ENCODE assay signal across 21 cellular contexts in the genomic region with DNA sequence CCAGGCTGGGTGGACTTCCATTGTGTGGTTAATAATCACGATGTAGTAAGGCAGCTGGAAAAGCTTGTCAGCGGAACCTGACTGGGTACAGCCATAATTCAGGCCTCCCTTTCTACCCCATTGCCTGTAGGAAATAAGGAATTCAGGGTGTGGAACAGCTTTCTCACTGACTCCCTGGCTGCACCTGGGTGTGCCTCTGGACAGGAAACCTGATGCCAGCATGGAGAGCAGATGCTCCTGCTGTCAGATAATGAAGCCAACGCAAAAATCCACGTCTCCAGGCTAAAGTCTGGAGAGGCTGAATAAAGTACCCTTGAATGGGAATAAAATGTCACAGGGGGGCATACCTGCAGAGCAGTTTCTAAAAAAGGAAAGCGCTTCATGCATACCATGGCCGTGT. TPM values are rescaled to one million over a fixed set of nuclear protein-coding genes. Genes with fewer than 3 reads are reported as not detected.
DNase-seq lines count a peak whose midpoint lies in the region; ATAC-seq and TF ChIP-seq lines count a peak whose summit lies in the region.
"Had no signal": no experiment of that assay in that cellular context is flagged by ENCODE, and none has a peak within 500 bp of the region (broad histone marks: within the 10 kb centered on the region; RNA-seq: fewer than 3 reads in every experiment).

No MANE protein-coding gene starts in this region.

- TF ChIP-seq EP300 in esophagus muscularis mucosa (IDR thresholded peaks at IDR 0.05): no peak

- no peak for ATAC-seq in GM19351 (IDR thresholded peaks at IDR 0.05; ENCODE audit: unreplicated experiment)
- no peak for ATAC-seq in HG02610 (IDR thresholded peaks at IDR 0.05; ENCODE audit: unreplicated experiment)
- ATAC-seq: activated naive CD4-positive, alpha-beta T cell treated with anti-CD3 and anti-CD28 coated beads, Interleukin-2, amount 50 U/mL, for 72 hours; stimulated activated naive CD8-positive, alpha-beta T cell treated with anti-CD3 and anti-CD28 coated beads, Interleukin-15, amount 100 ng/mL, for 72 hours had no signal

- H3K9me3 Mint-ChIP-seq in type B pancreatic cell: peaks cover 6% of the 10 kb centered on the region
- H3K9me3 Mint-ChIP-seq: activated naive CD4-positive, alpha-beta T cell treated with anti-CD3 and anti-CD28 coated beads, Interleukin-2, amount 50 U/mL, for 72 hours; immature natural killer cell; stimulated activated naive CD8-positive, alpha-beta T cell treated with anti-CD3 and anti-CD28 coated beads, Interleukin-15, amount 100 ng/mL, for 72 hours had no signal

- TF ChIP-seq CTCF in esophagus muscularis mucosa (IDR thresholded peaks at IDR 0.05) (no peak), type B pancreatic cell (conservative IDR thresholded peaks at IDR 0.05) (no peak)

- H3K4me1 ChIP-seq in esophagus muscularis mucosa: no peaks in the 10 kb centered on the region
- H3K4me1 ChIP-seq: vagina had no signal

- 87% methylated on average over 6 of the region's 6 CpGs for WGBS in esophagus muscularis mucosa

- intact Hi-C loops in esophagus muscularis mucosa (cut with DNase I): no loop called here

- no peak overlapping the region for H3K4me3 ChIP-seq in esophagus muscularis mucosa
- H3K4me3 ChIP-seq: ovary, smooth muscle cell, vagina had no signal

- no peaks in the 10 kb centered on the region for H3K27me3 Mint-ChIP-seq in type B pancreatic cell
- H3K27me3 Mint-ChIP-seq: stimulated activated naive CD8-positive, alpha-beta T cell treated with anti-CD3 and anti-CD28 coated beads, Interleukin-15, amount 100 ng/mL, for 72 hours had no signal

- peaks cover 50% of the 10 kb centered on the region for H3K4me1 Mint-ChIP-seq in type B pancreatic cell (ENCODE audit: unreplicated experiment)
- H3K4me1 Mint-ChIP-seq: immature natural killer cell; stimulated activated naive CD8-positive, alpha-beta T cell treated with anti-CD3 and anti-CD28 coated beads, Interleukin-15, amount 100 ng/mL, for 72 hours had no signal

- H3K4me3 Mint-ChIP-seq in type B pancreatic cell: no peak overlapping the region
- H3K4me3 Mint-ChIP-seq: immature natural killer cell; stimulated activated naive CD8-positive, alpha-beta T cell treated with anti-CD3 and anti-CD28 coated beads, Interleukin-15, amount 100 ng/mL, for 72 hours had no signal

- H3K27ac ChIP-seq in esophagus muscularis mucosa (replicated peaks in 1 of 4) (no peak overlapping the region), caudate nucleus (ENCODE audit: low read depth, low read length) (no peak overlapping the region)
- H3K27ac ChIP-seq: ovary, vagina had no signal

- no peaks in the 10 kb centered on the region for H3K27me3 ChIP-seq in esophagus muscularis mucosa
- H3K27me3 ChIP-seq: ovary, vagina had no signal

- peak overlapping the region; percentile 44 for H3K27ac Mint-ChIP-seq in type B pancreatic cell
- H3K27ac Mint-ChIP-seq: activated naive CD4-positive, alpha-beta T cell treated with anti-CD3 and anti-CD28 coated beads, Interleukin-2, amount 50 U/mL, for 72 hours; immature natural killer cell had no signal

- DNase-seq in NCI-H2081 (lab: John Stamatoyannopoulos, UW) (peak; percentile 16 to 61), NCI-H2081 treated with DMSO at 0.1 percent for 48 hours (lab: John Stamatoyannopoulos, UW) (no peak), NCI-H524 treated with DMSO at 0.1 percent for 48 hours (lab: John Stamatoyannopoulos, UW) (peak; percentile 39), esophagus muscularis mucosa (ENCODE audit: extremely low spot score) (peak; percentile 39), type B pancreatic cell (ENCODE audit: extremely low spot score, unreplicated experiment) (no peak), caudate nucleus (lab: John Stamatoyannopoulos, UW) (no peak)
- DNase-seq: activated CD4-positive, CD25-positive, alpha-beta regulatory T cell; Caco-2; effector memory CD4-positive, alpha-beta T cell; GOT3; immature natural killer cell; midbrain; ovary; stimulated activated naive CD8-positive, alpha-beta T cell treated with anti-CD3 and anti-CD28 coated beads, Interleukin-15, amount 100 ng/mL, for 72 hours; T-helper 1 cell had no signal

- no peaks in the 10 kb centered on the region for H3K9me3 ChIP-seq in esophagus muscularis mucosa
- H3K9me3 ChIP-seq: Caco-2, ovary, vagina had no signal

- no peaks in the 10 kb centered on the region for H3K36me3 ChIP-seq in esophagus muscularis mucosa
- H3K36me3 ChIP-seq: ovary, vagina had no signal

- no peak for TF ChIP-seq POLR2A in esophagus muscularis mucosa (IDR thresholded peaks at IDR 0.05; ENCODE audit: low read depth)

- H3K36me3 Mint-ChIP-seq in type B pancreatic cell: peaks cover 17% of the 10 kb centered on the region
- H3K36me3 Mint-ChIP-seq: activated naive CD4-positive, alpha-beta T cell treated with anti-CD3 and anti-CD28 coated beads, Interleukin-2, amount 50 U/mL, for 72 hours; immature natural killer cell had no signal

RNA-seq across cellular contexts. Expression of gene LYPD6B, which starts 44.3 kb away (rescaled TPM):
- total RNA-seq in esophagus muscularis mucosa: not detected
- 23.7 and 40.1 TPM in 2 replicates for total RNA-seq in type B pancreatic cell (ENCODE audit: low replicate concordance)
- total RNA-seq: activated naive CD4-positive, alpha-beta T cell treated with anti-CD3 and anti-CD28 coated beads, Interleukin-2, amount 50 U/mL, for 72 hours; OCI-LY7 had no signal

Comparison
In these comparisons a context has a peak if more than half of its experiments do, and no peak if none do; other contexts are left out.
1. DNase-seq: peak in NCI-H2081 (2 of 2), NCI-H524 treated with DMSO at 0.1 percent for 48 hours (single experiment) and esophagus muscularis mucosa (single experiment); none in NCI-H2081 treated with DMSO at 0.1 percent for 48 hours (single experiment), type B pancreatic cell (single experiment) and caudate nucleus (0 of 61).
2. RNA of gene LYPD6B, which starts 44.3 kb away (total RNA-seq): 23.7 to 40.1 TPM in type B pancreatic cell; not detected in esophagus muscularis mucosa; every median in the first group is over 10 times any median in the second.